8 cellular contexts compared by ENCODE assay signal in the genomic region with DNA sequence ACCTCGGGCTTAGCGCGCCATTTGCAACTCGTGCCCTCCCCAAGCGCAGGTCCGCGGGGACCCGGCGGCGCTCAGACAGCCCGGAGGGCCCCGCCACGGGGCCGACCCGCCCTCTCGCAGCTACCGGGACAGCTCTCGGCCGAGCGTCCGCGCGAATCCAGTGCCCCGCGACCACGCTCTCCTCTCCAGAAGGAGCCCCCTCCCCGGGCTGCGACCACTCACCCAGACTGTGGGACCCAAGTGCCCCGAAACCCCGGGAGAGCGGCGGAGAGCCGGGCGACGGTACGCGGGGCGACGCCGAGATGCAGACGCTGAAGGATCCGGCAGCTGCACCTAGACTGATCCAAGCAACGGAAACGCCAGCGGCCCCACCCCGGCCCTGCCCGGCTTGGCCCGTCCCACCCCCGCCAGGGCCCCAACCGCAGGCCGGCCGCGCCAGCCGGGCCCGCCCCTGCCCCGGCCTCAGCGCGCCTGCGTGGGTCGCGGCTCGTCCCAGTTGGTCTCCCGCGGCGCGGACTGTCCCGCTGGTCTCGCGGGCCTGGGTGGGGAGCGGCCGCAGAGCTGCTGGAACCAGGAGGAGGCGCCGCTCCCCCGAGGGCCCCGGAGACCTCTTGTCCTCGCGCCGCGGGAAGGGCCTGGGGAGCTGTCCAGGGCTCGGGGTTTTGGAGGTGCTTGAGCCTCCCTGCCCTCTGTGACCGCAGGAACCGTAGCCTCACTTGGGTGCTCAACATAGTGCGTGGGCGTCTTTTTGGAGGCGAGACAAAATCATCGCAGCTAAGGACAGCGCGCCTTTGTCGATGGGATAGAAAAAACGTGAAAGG. TPM values are rescaled to one million over a fixed set of nuclear protein-coding genes. Genes with fewer than 3 reads are reported as not detected.
DNase-seq lines count a peak whose midpoint lies in the region; ATAC-seq and TF ChIP-seq lines count a peak whose summit lies in the region.

ANXA5 (minus strand) TSS at position 340 of the 821 bp plus-strand sequence. CDS start 391 bp downstream, outside the sequence.

- H3K9me2 ChIP-seq in GM23248 (ENCODE audit: insufficient read depth) = no peaks in the 10 kb centered on the region
- no peaks in the 10 kb centered on the region for H3K9me2 ChIP-seq in SU-DHL-6 (replicated peaks; ENCODE audit: insufficient read depth, low read length)

- peak within 1 kb of the TSS; percentile 96 for H3K27ac ChIP-seq in GM23248
- H3K27ac ChIP-seq in SU-DHL-6 (ENCODE audit: low read depth, low read length) = no peak within 1 kb of the TSS
- peak within 1 kb of the TSS; percentile 41 for H3K27ac ChIP-seq in cardiac muscle cell
- H3K27ac ChIP-seq in upper lobe of left lung = peak within 1 kb of the TSS; percentile 97 to 99 (median 98)

- peaks cover 59% of the 10 kb centered on the region for H3F3A ChIP-seq in GM23248 (ENCODE audit: insufficient read depth)
- 0 out of 2 replicates have a peak, but pooled peaks cover 3% of the 10 kb centered on the region for H3F3A ChIP-seq in SU-DHL-6 (ENCODE audit: insufficient read depth)

- peak in 3 of 4 donors; percentile 78 to 92 (median 87) for TF ChIP-seq POLR2A in upper lobe of left lung (IDR thresholded peaks at IDR 0.05)

- H3K4me2 ChIP-seq in GM23248 (ENCODE audit: unreplicated experiment) (peak within 1 kb of the TSS; percentile 96), SU-DHL-6 (ENCODE audit: low read depth, low read length, poor library complexity, severe bottlenecking) (peak within 1 kb of the TSS; percentile 77)

- no peaks in the 10 kb centered on the region for H4K20me1 ChIP-seq in GM23248 (ENCODE audit: insufficient read depth)
- no peaks in the 10 kb centered on the region for H4K20me1 ChIP-seq in SU-DHL-6 (ENCODE audit: low read depth, low read length)

- DNase-seq in GM04503 (ENCODE audit: low read depth) = peak; percentile 67
- peak; percentile 98 for DNase-seq in GM23248
- DNase-seq in LHCN-M2 (ENCODE audit: low read depth) = peak; percentile 92
- DNase-seq in adipocyte (ENCODE audit: low read depth) = peak; percentile 98
- peak; percentile 90 to 94 for DNase-seq in cardiac muscle cell (ENCODE audit: low read depth in 1 of 2, low spot score in 1 of 2)
- peak; percentile 80 for DNase-seq in pons (ENCODE audit: low spot score)
- DNase-seq in upper lobe of left lung = peak; percentile 94 to 98

- H3K79me2 ChIP-seq in GM23248 (ENCODE audit: insufficient read depth) (peaks cover 52% of the 10 kb centered on the region), SU-DHL-6 (ENCODE audit: insufficient read depth, low read length) (no peaks in the 10 kb centered on the region)

- in situ Hi-C loops in GM23248 (cut with MboI) = no loop called here

- no peak for TF ChIP-seq EP300 in upper lobe of left lung (IDR thresholded peaks at IDR 0.05)

- peaks cover 20% of the 10 kb centered on the region for H3K36me3 ChIP-seq in GM23248 (ENCODE audit: low read depth)
- no peaks in the 10 kb centered on the region for H3K36me3 ChIP-seq in SU-DHL-6 (ENCODE audit: low read length)
- H3K36me3 ChIP-seq in adipocyte (ENCODE audit: control insufficient read depth, insufficient read depth, low read length, severe bottlenecking) = peaks cover 17% of the 10 kb centered on the region
- H3K36me3 ChIP-seq in cardiac muscle cell = no peaks in the 10 kb centered on the region
- H3K36me3 ChIP-seq in upper lobe of left lung = no peaks in the 10 kb centered on the region

- 1% methylated on average over 54 to 68 of the region's 90 CpGs for WGBS in GM23248 (ENCODE audit: low coverage in 1 of 2, low lambda C conversion rate in 2 of 2, missing lambda C conversion rate in 2 of 2), 2 experiments
- WGBS in upper lobe of left lung, 2 donors = 0% methylated on average over 17 to 55 of the region's 90 CpGs

- TF ChIP-seq CTCF in SU-DHL-6 (IDR thresholded peaks at IDR 0.05; ENCODE audit: insufficient read depth, low read length, poor library complexity, severe bottlenecking) (no peak), cardiac muscle cell (IDR thresholded peaks at IDR 0.05; ENCODE audit: low read depth, low read length) (peak; percentile 39), upper lobe of left lung (IDR thresholded peaks at IDR 0.05) (peak in 4 of 6 experiments; percentile 30 to 72 (median 44))

- H2AFZ ChIP-seq in GM23248 = peak within 1 kb of the TSS; percentile 72
- peak within 1 kb of the TSS; percentile 64 for H2AFZ ChIP-seq in SU-DHL-6 (ENCODE audit: low read depth, low read length, severe bottlenecking)

- peak within 1 kb of the TSS; percentile 88 for H3K4me3 ChIP-seq in GM23248
- H3K4me3 ChIP-seq in SU-DHL-6 (ENCODE audit: insufficient read depth, low read length, poor library complexity, severe bottlenecking) = peak within 1 kb of the TSS; percentile 67
- H3K4me3 ChIP-seq in adipocyte (ENCODE audit: low read length) = peak within 1 kb of the TSS; percentile 93
- peak within 1 kb of the TSS; percentile 95 for H3K4me3 ChIP-seq in cardiac muscle cell
- peak within 1 kb of the TSS; percentile 87 to 98 (median 95) for H3K4me3 ChIP-seq in upper lobe of left lung

- H3K27me3 ChIP-seq in GM23248 (replicated peaks; ENCODE audit: insufficient read depth) = no peaks in the 10 kb centered on the region
- no peaks in the 10 kb centered on the region for H3K27me3 ChIP-seq in SU-DHL-6 (ENCODE audit: low read length)
- H3K27me3 ChIP-seq in adipocyte (replicated peaks; ENCODE audit: control insufficient read depth, insufficient read depth, low read length) = no peaks in the 10 kb centered on the region
- no peaks in the 10 kb centered on the region for H3K27me3 ChIP-seq in cardiac muscle cell
- H3K27me3 ChIP-seq in upper lobe of left lung = no peaks in the 10 kb centered on the region

- H3K9ac ChIP-seq in GM23248 = peak within 1 kb of the TSS; percentile 98
- peak within 1 kb of the TSS; percentile 72 for H3K9ac ChIP-seq in SU-DHL-6 (ENCODE audit: low read length)
- H3K9ac ChIP-seq in adipocyte (ENCODE audit: low read length) = peak within 1 kb of the TSS; percentile 99

- peak; percentile 96 to 97 for ATAC-seq in upper lobe of left lung (ENCODE audit: low FRiP score in 2 of 2)

- H3K4me1 ChIP-seq in GM23248 (ENCODE audit: insufficient read depth) (peaks cover 41% of the 10 kb centered on the region), adipocyte (ENCODE audit: control insufficient read depth, insufficient read depth, low read length) (peaks cover 56% of the 10 kb centered on the region), cardiac muscle cell (ENCODE audit: low read depth) (peaks cover 16% of the 10 kb centered on the region), upper lobe of left lung (peaks cover 36 to 44% (median 40%) of the 10 kb centered on the region in 4 donors)

- H3K9me3 ChIP-seq in GM23248 (ENCODE audit: low read depth) (no peaks in the 10 kb centered on the region), SU-DHL-6 (ENCODE audit: insufficient read depth, low read length) (no peaks in the 10 kb centered on the region), adipocyte (ENCODE audit: control insufficient read depth, low read length) (no peaks in the 10 kb centered on the region), cardiac muscle cell (ENCODE audit: low read depth) (no peaks in the 10 kb centered on the region), upper lobe of left lung (no peaks in the 10 kb centered on the region)

RNA-seq across cellular contexts. Expression of gene ANXA5, which starts in this region (rescaled TPM):
- 1,082 and 1,164 TPM in 2 replicates for total RNA-seq in GM23248 (2014; rRNA removed; shearing (Covaris generic))
- polyA plus RNA-seq in GM23248 (2016; fragmentation: Nextera tagmentation; extraction: Ambion mirVana) (1,730 and 1,770 TPM in 2 replicates), cardiac muscle cell (244 and 263 TPM in 2 replicates)
- total RNA-seq in LHCN-M2 (2014; rRNA removed) (1,176 and 1,192 TPM in 2 replicates), cardiac muscle cell (98.2 and 102 TPM in 2 replicates), upper lobe of left lung (100 to 1,000 TPM; 156 to 446 (median 301) TPM)
- polyA plus RNA-seq in LHCN-M2 (2012) = 1,118 TPM
